ENCODE assay signal across 15 cellular contexts in the genomic region with DNA sequence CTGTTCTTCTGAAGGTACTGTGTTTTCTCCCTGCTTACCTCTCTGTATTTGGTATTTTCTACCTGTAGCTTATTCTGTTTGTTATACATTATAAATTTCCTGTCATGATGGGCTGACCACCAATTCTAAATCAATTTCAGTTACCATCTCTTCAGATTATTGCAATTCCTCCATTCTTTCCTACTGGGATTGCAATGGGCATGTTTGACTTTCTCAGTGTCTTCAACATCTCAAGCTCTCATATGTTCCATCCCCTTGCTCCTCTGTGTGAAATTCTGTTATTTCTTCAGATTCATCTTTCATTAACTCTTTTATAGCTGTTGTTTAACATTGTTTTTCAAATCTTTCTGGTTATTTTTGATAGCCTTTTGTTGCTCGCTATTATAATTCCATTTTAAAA. TPM values are rescaled to one million over a fixed set of nuclear protein-coding genes. Genes with fewer than 3 reads are reported as not detected.
DNase-seq lines count a peak whose midpoint lies in the region; ATAC-seq and TF ChIP-seq lines count a peak whose summit lies in the region.
"Had no signal": no experiment of that assay in that cellular context is flagged by ENCODE, and none has a peak within 500 bp of the region (broad histone marks: within the 10 kb centered on the region; RNA-seq: fewer than 3 reads in every experiment).

No MANE protein-coding gene starts in this region.

- H3K9me3 Mint-ChIP-seq in activated T-helper 17 cell treated with anti-CD3 and anti-CD28 coated beads, Interleukin-2, amount 50 U/mL, for 72 hours: no peaks in the 10 kb centered on the region
- H3K9me3 Mint-ChIP-seq in GM23338: no peaks in the 10 kb centered on the region
- H3K9me3 Mint-ChIP-seq: CD4-positive, alpha-beta T cell had no signal

- H3K4me3 ChIP-seq in A673 (ENCODE audit: low read depth, low read length, poor library complexity, severe bottlenecking) (no peak overlapping the region), GM23248 (no peak overlapping the region), osteoblast (ENCODE audit: insufficient read depth, low read length) (no peak overlapping the region), GM23338 (no peak overlapping the region)

- H3F3A ChIP-seq in GM23248 (ENCODE audit: insufficient read depth): peaks cover 19% of the 10 kb centered on the region
- no peaks in the 10 kb centered on the region for H3F3A ChIP-seq in GM23338 (replicated peaks; ENCODE audit: low read depth)

- H3K36me3 ChIP-seq in A673 (ENCODE audit: insufficient read depth, low read length, poor library complexity, severe bottlenecking) (peaks cover 59% of the 10 kb centered on the region), GM23248 (ENCODE audit: low read depth) (peaks cover 53% of the 10 kb centered on the region), osteoblast (ENCODE audit: insufficient read depth, low read length) (peaks cover 51% of the 10 kb centered on the region), GM23338 (ENCODE audit: insufficient read depth) (peaks cover 31% of the 10 kb centered on the region)

- CTCF ChIA-PET in A673 (lab: Charles Lee): no interaction called here

- no peak overlapping the region for H3K4me3 Mint-ChIP-seq in activated T-helper 17 cell treated with anti-CD3 and anti-CD28 coated beads, Interleukin-2, amount 50 U/mL, for 72 hours
- H3K4me3 Mint-ChIP-seq in GM23338: no peak overlapping the region
- H3K4me3 Mint-ChIP-seq: B cell; CD4-positive, alpha-beta T cell had no signal

- no peak overlapping the region for H3K27ac ChIP-seq in A673 (ENCODE audit: low read depth, low read length, poor library complexity, severe bottlenecking)
- H3K27ac ChIP-seq in GM23248: peak overlapping the region; percentile 81
- H3K27ac ChIP-seq in osteoblast (ENCODE audit: low read depth, low read length): peak overlapping the region; percentile 33
- no peak overlapping the region for H3K27ac ChIP-seq in GM23338 (ENCODE audit: low read depth)

- no peak for TF ChIP-seq CTCF in A673 (conservative IDR thresholded peaks at IDR 0.05; ENCODE audit: low read depth, low read length)
- no peak for TF ChIP-seq CTCF in osteoblast (IDR thresholded peaks at IDR 0.05; ENCODE audit: extremely low read depth, low read depth, low read length)
- no peak for TF ChIP-seq CTCF in GM23338 (conservative IDR thresholded peaks at IDR 0.05; ENCODE audit: low read depth in 2 of 2)

- H3K9me2 ChIP-seq in GM23248 (ENCODE audit: insufficient read depth) (no peaks in the 10 kb centered on the region), GM23338 (ENCODE audit: insufficient read depth) (no peaks in the 10 kb centered on the region)

- BruUV-seq in A673 (replicated peaks; lab: Mats Ljungman, UMichigan): TSS peak; percentile 8

- ATAC-seq in activated T-helper 17 cell treated with anti-CD3 and anti-CD28 coated beads, Interleukin-2, amount 50 U/mL, for 72 hours (replicated peaks): no peak
- ATAC-seq in left ventricle myocardium superior: no peak
- no peak for ATAC-seq in GM23338

- no peaks in the 10 kb centered on the region for H3K79me2 ChIP-seq in GM23248 (ENCODE audit: insufficient read depth)
- peaks cover 2% of the 10 kb centered on the region for H3K79me2 ChIP-seq in osteoblast (ENCODE audit: insufficient read depth, low read length)
- H3K79me2 ChIP-seq in GM23338 (replicated peaks; ENCODE audit: insufficient read depth): no peaks in the 10 kb centered on the region; the same call in 1 of the 2 replicates

- POLR2A ChIA-PET in A673 (lab: Charles Lee; ENCODE audit: low non-redundant PET): no interaction called here

- H3K9ac ChIP-seq in GM23248: peak overlapping the region; percentile 63

- WGBS in GM23248 (ENCODE audit: low coverage in 1 of 2, low lambda C conversion rate in 2 of 2, missing lambda C conversion rate in 2 of 2), 2 experiments: 96 to 97% methylated on average over 1 of the region's 1 CpG

- H3K9me3 ChIP-seq in A673 (ENCODE audit: low read depth, low read length, poor library complexity, severe bottlenecking) (no peaks in the 10 kb centered on the region), GM23248 (ENCODE audit: low read depth) (no peaks in the 10 kb centered on the region), osteoblast (ENCODE audit: low read depth, low read length) (no peaks in the 10 kb centered on the region)

- no peak overlapping the region for H2AFZ ChIP-seq in GM23248
- H2AFZ ChIP-seq in osteoblast (ENCODE audit: low read length): no peak overlapping the region
- H2AFZ ChIP-seq in GM23338: no peak overlapping the region

- H3K36me3 Mint-ChIP-seq in activated T-helper 17 cell treated with anti-CD3 and anti-CD28 coated beads, Interleukin-2, amount 50 U/mL, for 72 hours (ENCODE audit: low read depth): peaks cover 97% of the 10 kb centered on the region
- peaks cover 60% of the 10 kb centered on the region for H3K36me3 Mint-ChIP-seq in GM23338 (ENCODE audit: low read depth)

- no peak for DNase-seq in A673 (ENCODE audit: low spot score)
- no peak for DNase-seq in GM23248
- DNase-seq in osteoblast (ENCODE audit: insufficient read length, low spot score, missing footprints): no peak
- no peak for DNase-seq in left ventricle myocardium superior
- DNase-seq in GM23338 (ENCODE audit: low spot score): no peak
- DNase-seq in DMS79 (lab: John Stamatoyannopoulos, UW): no peak
- DNase-seq: C1 segment of cervical spinal cord; CD4-positive, alpha-beta T cell; DMS153; DND-41; GDM1; H7; Karpas-422 had no signal

- intact Hi-C loops in A673 (cut with micrococcal nuclease; ENCODE audit: unreplicated experiment): no loop called here
- intact Hi-C loops in left ventricle myocardium superior (cut with micrococcal nuclease): no loop called here

- no peaks in the 10 kb centered on the region for H3K4me1 Mint-ChIP-seq in activated T-helper 17 cell treated with anti-CD3 and anti-CD28 coated beads, Interleukin-2, amount 50 U/mL, for 72 hours
- no peaks in the 10 kb centered on the region for H3K4me1 Mint-ChIP-seq in GM23338
- H3K4me1 Mint-ChIP-seq: B cell had no signal

- no peaks in the 10 kb centered on the region for H3K27me3 ChIP-seq in A673 (replicated peaks; ENCODE audit: insufficient read depth, low read depth, low read length, poor library complexity)
- no peaks in the 10 kb centered on the region for H3K27me3 ChIP-seq in GM23248 (replicated peaks; ENCODE audit: insufficient read depth)
- no peaks in the 10 kb centered on the region for H3K27me3 ChIP-seq in osteoblast (ENCODE audit: insufficient read depth, low read length)
- no peaks in the 10 kb centered on the region for H3K27me3 ChIP-seq in GM23338 (ENCODE audit: insufficient read depth)

- peak overlapping the region; percentile 62 for H3K27ac Mint-ChIP-seq in activated T-helper 17 cell treated with anti-CD3 and anti-CD28 coated beads, Interleukin-2, amount 50 U/mL, for 72 hours
- H3K27ac Mint-ChIP-seq in GM23338: no peak overlapping the region
- H3K27ac Mint-ChIP-seq: B cell; CD4-positive, alpha-beta T cell had no signal

- no peaks in the 10 kb centered on the region for H3K27me3 Mint-ChIP-seq in activated T-helper 17 cell treated with anti-CD3 and anti-CD28 coated beads, Interleukin-2, amount 50 U/mL, for 72 hours
- no peaks in the 10 kb centered on the region for H3K27me3 Mint-ChIP-seq in GM23338 (ENCODE audit: insufficient read depth, low read depth, poor library complexity)
- H3K27me3 Mint-ChIP-seq: B cell; CD4-positive, alpha-beta T cell had no signal

- H3K4me1 ChIP-seq in A673 (ENCODE audit: insufficient read depth, low read length, poor library complexity, severe bottlenecking) (no peaks in the 10 kb centered on the region), GM23248 (ENCODE audit: insufficient read depth) (peaks cover 21% of the 10 kb centered on the region), osteoblast (ENCODE audit: insufficient read depth, low read length) (peaks cover 10% of the 10 kb centered on the region), GM23338 (ENCODE audit: insufficient read depth) (no peaks in the 10 kb centered on the region)

- no peaks in the 10 kb centered on the region for H4K20me1 ChIP-seq in GM23248 (ENCODE audit: insufficient read depth)
- H4K20me1 ChIP-seq in osteoblast (ENCODE audit: insufficient read depth, low read length): peaks cover 3% of the 10 kb centered on the region
- peaks cover 11% of the 10 kb centered on the region for H4K20me1 ChIP-seq in GM23338 (replicated peaks; ENCODE audit: insufficient read depth)

- H3K4me2 ChIP-seq in GM23248 (ENCODE audit: unreplicated experiment) (no peak overlapping the region), osteoblast (ENCODE audit: insufficient read depth, low read length) (no peak overlapping the region), GM23338 (no peak overlapping the region)

- in situ Hi-C loops in GM23248 (cut with MboI): no loop called here

RNA-seq across cellular contexts. Expression of gene C22orf39, which starts 15.5 kb away (rescaled TPM):
- 28.4 and 34.1 TPM in 2 replicates for total RNA-seq in A673 (2021)
- 14.4 and 15.0 TPM in 2 replicates for total RNA-seq in GM23248 (2014; rRNA removed; shearing (Covaris generic))
- polyA plus RNA-seq in GM23248 (2016; fragmentation: Nextera tagmentation; extraction: Ambion mirVana): 21.3 and 22.8 TPM in 2 replicates
- 10 to 100 TPM; 18.6 to 21.7 TPM for total RNA-seq in activated T-helper 17 cell treated with anti-CD3 and anti-CD28 coated beads, Interleukin-2, amount 50 U/mL, for 72 hours
- total RNA-seq in osteoblast: 14.8 and 15.0 TPM in 2 replicates
- total RNA-seq in left ventricle myocardium superior: 68.6 TPM
- total RNA-seq in GM23338 (2014; rRNA removed; shearing (Covaris generic)): 24.5 and 40.2 TPM in 2 replicates
- polyA plus RNA-seq in GM23338 (2016; fragmentation: Nextera tagmentation; extraction: Ambion mirVana): 37.4 and 38.3 TPM in 2 replicates

RNA-seq across cellular contexts. Expression of gene UFD1, which starts 16.0 kb away (rescaled TPM):
- total RNA-seq in A673 (2021): 161 and 195 TPM in 2 replicates
- 55.2 and 61.2 TPM in 2 replicates for total RNA-seq in GM23248 (2014; rRNA removed; shearing (Covaris generic))
- polyA plus RNA-seq in GM23248 (2016; fragmentation: Nextera tagmentation; extraction: Ambion mirVana): 113 and 117 TPM in 2 replicates
- total RNA-seq in activated T-helper 17 cell treated with anti-CD3 and anti-CD28 coated beads, Interleukin-2, amount 50 U/mL, for 72 hours: 10 to 100 TPM; 56.0 to 93.5 TPM
- total RNA-seq in osteoblast: 53.9 and 56.8 TPM in 2 replicates
- 44.5 TPM for total RNA-seq in left ventricle myocardium superior
- total RNA-seq in GM23338 (2014; rRNA removed; shearing (Covaris generic)): 53.5 and 54.1 TPM in 2 replicates
- 80.3 and 93.8 TPM in 2 replicates for polyA plus RNA-seq in GM23338 (2016; fragmentation: Nextera tagmentation; extraction: Ambion mirVana)

RNA-seq across cellular contexts. Expression of gene CDC45, which starts 16.7 kb away (rescaled TPM):
- total RNA-seq in A673 (2021) (79.1 and 79.2 TPM in 2 replicates), osteoblast (0.72 and 1.5 TPM in 2 replicates), left ventricle myocardium superior (0.67 TPM)
- 9.5 TPM in 2 replicates for total RNA-seq in GM23248 (2014; rRNA removed; shearing (Covaris generic))
- polyA plus RNA-seq in GM23248 (2016; fragmentation: Nextera tagmentation; extraction: Ambion mirVana) (10.1 and 10.6 TPM in 2 replicates), GM23338 (2016; fragmentation: Nextera tagmentation; extraction: Ambion mirVana) (30.3 and 30.4 TPM in 2 replicates)
- 10 to 100 TPM; 64.2 to 99.9 TPM for total RNA-seq in activated T-helper 17 cell treated with anti-CD3 and anti-CD28 coated beads, Interleukin-2, amount 50 U/mL, for 72 hours
- 23.8 and 29.0 TPM in 2 replicates for total RNA-seq in GM23338 (2014; rRNA removed; shearing (Covaris generic))

RNA-seq across cellular contexts. Expression of gene MRPL40, which starts 30.7 kb away (rescaled TPM):
- total RNA-seq in A673 (2021) (21.9 and 23.1 TPM in 2 replicates), osteoblast (34.4 and 35.1 TPM in 2 replicates), left ventricle myocardium superior (52.7 TPM)
- 27.3 and 37.6 TPM in 2 replicates for total RNA-seq in GM23248 (2014; rRNA removed; shearing (Covaris generic))
- polyA plus RNA-seq in GM23248 (2016; fragmentation: Nextera tagmentation; extraction: Ambion mirVana) (80.8 and 81.9 TPM in 2 replicates), GM23338 (2016; fragmentation: Nextera tagmentation; extraction: Ambion mirVana) (53.5 and 56.1 TPM in 2 replicates)
- total RNA-seq in activated T-helper 17 cell treated with anti-CD3 and anti-CD28 coated beads, Interleukin-2, amount 50 U/mL, for 72 hours: 10 to 100 TPM; 11.8 to 25.7 TPM
- total RNA-seq in GM23338 (2014; rRNA removed; shearing (Covaris generic)): 15.2 and 15.5 TPM in 2 replicates

RNA-seq across cellular contexts. Expression of gene HIRA, which starts 31.5 kb away (rescaled TPM):
- total RNA-seq in A673 (2021): 50.6 and 52.3 TPM in 2 replicates
- total RNA-seq in GM23248 (2014; rRNA removed; shearing (Covaris generic)): 18.6 and 24.2 TPM in 2 replicates
- polyA plus RNA-seq in GM23248 (2016; fragmentation: Nextera tagmentation; extraction: Ambion mirVana): 2.1 and 2.7 TPM in 2 replicates
- 10 to 100 TPM; 21.4 to 45.6 TPM for total RNA-seq in activated T-helper 17 cell treated with anti-CD3 and anti-CD28 coated beads, Interleukin-2, amount 50 U/mL, for 72 hours
- 19.2 and 22.1 TPM in 2 replicates for total RNA-seq in osteoblast
- total RNA-seq in left ventricle myocardium superior: 18.2 TPM
- 55.5 and 58.3 TPM in 2 replicates for total RNA-seq in GM23338 (2014; rRNA removed; shearing (Covaris generic))
- 9.4 and 10.0 TPM in 2 replicates for polyA plus RNA-seq in GM23338 (2016; fragmentation: Nextera tagmentation; extraction: Ambion mirVana)

Comparison
In these comparisons a context has a peak if more than half of its experiments do, and no peak if none do; other contexts are left out.
1. H3K27ac ChIP-seq: peak in GM23248 (single experiment) and osteoblast (single experiment); none in A673 (single experiment) and GM23338 (single experiment).